Comparison of ENCODE assay signal across 2 cellular contexts in genomic region chr17:27746320-27746719, GRCh38. TPM values are rescaled to one million over a fixed set of nuclear protein-coding genes. Genes with fewer than 3 reads are reported as not detected.
"Had no signal": no experiment of that assay in that cellular context is flagged by ENCODE, and none has a peak within 500 bp of the region (broad histone marks: within the 10 kb centered on the region; RNA-seq: fewer than 3 reads in every experiment).

No MANE protein-coding gene starts in this region.

RNA-seq across cellular contexts. Expression of gene NOS2, which starts 54.0 kb away (rescaled TPM):
- total RNA-seq: smooth muscle cell had no signal
- polyA plus RNA-seq: fibroblast of lung had no signal
